Comparison of ENCODE assay signal across 21 cellular contexts in genomic region chr20:25468126-25469075, GRCh38.
"Had no signal": no experiment of that assay in that cellular context is flagged by ENCODE, and none has a peak within 500 bp of the region (broad histone marks: within the 10 kb centered on the region; RNA-seq: fewer than 3 reads in every experiment).

No MANE protein-coding gene starts in this region.

- H3K4me1 ChIP-seq: ascending aorta, parathyroid adenoma had no signal

- H3K9me3 ChIP-seq: ascending aorta had no signal

- ATAC-seq: esophagus mucosa; naive thymus-derived CD8-positive, alpha-beta T cell had no signal

- H3K4me3 ChIP-seq: ascending aorta, cardiac muscle cell, coronary artery had no signal

- H3K27me3 ChIP-seq: ascending aorta, cardiac muscle cell had no signal

- DNase-seq: activated CD4-positive, alpha-beta T cell treated with anti-CD3 and anti-CD28 coated beads for 4 hours; activated CD4-positive, alpha-beta T cell treated with anti-CD3 and anti-CD28 coated beads, Interleukin-2, amount 50 U/mL, for 48 hours; activated CD8-positive, alpha-beta memory T cell treated with anti-CD3 and anti-CD28 coated beads for 24 hours; activated gamma-delta T cell; activated naive CD4-positive, alpha-beta T cell treated with anti-CD3 and anti-CD28 coated beads, Interleukin-2, amount 10 ng/mL, durations not matched to agents 7 days and 5 days; activated naive CD8-positive, alpha-beta T cell treated with anti-CD3 and anti-CD28 coated beads, Interleukin-2, amount 10 ng/mL, durations not matched to agents 7 days and 5 days; cerebellar nuclear complex; foreskin fibroblast; head of caudate nucleus; hippocampal formation; midbrain; naive thymus-derived CD8-positive, alpha-beta T cell; occipital lobe; right cardiac atrium; stimulated activated CD4-positive, alpha-beta T cell treated with anti-CD3 and anti-CD28 coated beads, Interleukin-2, amount 100 ng/mL, for 48 hours; substantia nigra had no signal

- H3K27ac ChIP-seq: ascending aorta, cardiac muscle cell, coronary artery, parathyroid adenoma had no signal

- H2AFZ ChIP-seq: parathyroid adenoma had no signal

- H3K9ac ChIP-seq: parathyroid adenoma had no signal
